ENCODE assay signal across 11 cellular contexts in the genomic region with DNA sequence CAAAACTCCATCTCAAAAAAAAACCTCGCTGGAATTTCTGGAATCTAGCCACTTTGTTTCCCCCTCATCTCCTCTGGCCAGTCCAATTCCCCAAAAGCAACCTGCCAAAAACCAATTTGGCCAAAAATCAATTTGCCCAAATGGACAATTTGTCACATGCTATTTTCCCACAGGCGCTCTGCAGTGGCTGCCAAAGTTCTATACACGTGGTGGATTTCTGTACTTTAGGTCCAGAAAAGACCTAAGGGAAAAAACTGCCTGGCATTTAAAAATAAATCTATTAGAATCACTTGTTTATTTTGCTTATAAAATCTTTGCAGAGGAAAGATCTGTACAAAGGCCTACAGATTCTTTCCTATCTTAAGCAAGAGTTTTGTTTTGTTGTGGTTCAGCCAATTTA.
DNase-seq lines count a peak whose midpoint lies in the region; ATAC-seq, FAIRE-seq and TF ChIP-seq lines count a peak whose summit lies in the region.
"Had no signal": no experiment of that assay in that cellular context is flagged by ENCODE, and none has a peak within 500 bp of the region (broad histone marks: within the 10 kb centered on the region; RNA-seq: fewer than 3 reads in every experiment).

No MANE protein-coding gene starts in this region.

- intact Hi-C loops in CD4-positive, alpha-beta T cell (cut with DNase I, micrococcal nuclease) = loop anchor here in 1 of 2 experiments (5.0 kb wide), 1 partner anchor 79 kb away; a partner anchor contains a TSS
- intact Hi-C loops in GM12878 (cut with micrococcal nuclease; ENCODE audit: unreplicated experiment) = no loop called here

- no TSS peak for BruUV-seq in GM12878 (replicated peaks; lab: Mats Ljungman, UMichigan)

- H3K4me2 ChIP-seq in MM.1S (ENCODE audit: low read depth, low read length) = peak overlapping the region; percentile 33; the same call in 1 of the 2 replicates
- 0 out of 2 replicates have a peak overlapping the region, but pooled peaks have one; percentile 25 for H3K4me2 ChIP-seq in GM12878 (ENCODE audit: control insufficient read depth, insufficient read depth)
- no peak overlapping the region for H3K4me2 ChIP-seq in mesendoderm (ENCODE audit: low read length)

- H3F3A ChIP-seq in MM.1S (ENCODE audit: insufficient read depth, low read length) = no peaks in the 10 kb centered on the region

- H3K36me3 Mint-ChIP-seq in CD4-positive, alpha-beta T cell (ENCODE audit: low read depth) = no peaks in the 10 kb centered on the region
- H3K36me3 Mint-ChIP-seq in natural killer cell treated with Interleukin-12 subunit alpha and Interleukin-12 subunit beta and Interleukin-15 and Interleukin-18, amount 100 ng/mL, for 72 hours = peaks cover 8% of the 10 kb centered on the region

- no peak overlapping the region for H2BK5ac ChIP-seq in mesendoderm (ENCODE audit: low read length)

- FAIRE-seq in GM12878 (lab: Jason Lieb, UNC) = no peak

- no peaks in the 10 kb centered on the region for H4K20me1 ChIP-seq in MM.1S (ENCODE audit: insufficient read depth, low read length)
- no peaks in the 10 kb centered on the region for H4K20me1 ChIP-seq in GM12878 (ENCODE audit: control insufficient read depth, insufficient read depth)

- H3K4me3 Mint-ChIP-seq in CD4-positive, alpha-beta T cell = peak overlapping the region; percentile 46
- H3K4me3 Mint-ChIP-seq in natural killer cell treated with Interleukin-12 subunit alpha and Interleukin-12 subunit beta and Interleukin-15 and Interleukin-18, amount 100 ng/mL, for 72 hours = peak overlapping the region; percentile 74

- H3K56ac ChIP-seq in mesendoderm (ENCODE audit: low read length) = no peak overlapping the region

- H2BK120ac ChIP-seq in mesendoderm (ENCODE audit: low read depth, low read length) = no peak overlapping the region

- no peak for ATAC-seq in CD4-positive, alpha-beta T cell (ENCODE audit: poor library complexity)
- ATAC-seq in GM12878 (no peak), GM21390 (IDR thresholded peaks at IDR 0.05; ENCODE audit: unreplicated experiment) (no peak)
- no peak for ATAC-seq in natural killer cell treated with Interleukin-12 subunit alpha and Interleukin-12 subunit beta and Interleukin-15 and Interleukin-18, amount 100 ng/mL, for 72 hours

- no peak overlapping the region for H2AFZ ChIP-seq in MM.1S (ENCODE audit: low read length)
- no peak overlapping the region for H2AFZ ChIP-seq in GM12878 (ENCODE audit: control insufficient read depth, low read depth, low read length)

- POLR2A ChIA-PET in CD4-positive, alpha-beta T cell (lab: Charles Lee) = interaction anchor here (0.6 to 1.7 kb wide), 11 partner anchors 15 to 164 kb away, joined by 3 to 22 read pairs (median 3); a partner anchor contains a TSS
- POLR2A ChIA-PET in GM12878 (lab: Charles Lee) = interaction anchor here (0.6 kb wide), 1 partner anchor 313 kb away, joined by 4 read pairs; no protein-coding TSS in a partner anchor

- H3K4me1 Mint-ChIP-seq in CD4-positive, alpha-beta T cell (ENCODE audit: low read depth) = peaks cover 48% of the 10 kb centered on the region
- H3K4me1 Mint-ChIP-seq in natural killer cell treated with Interleukin-12 subunit alpha and Interleukin-12 subunit beta and Interleukin-15 and Interleukin-18, amount 100 ng/mL, for 72 hours (ENCODE audit: low read depth in 2 of 2) = peaks cover 7 to 21% of the 10 kb centered on the region in 2 donors

- H3K9ac ChIP-seq in MM.1S (ENCODE audit: low read length) (no peak overlapping the region), GM12878 (ENCODE audit: control insufficient read depth, insufficient read depth, low read length) (no peak overlapping the region), mesendoderm (ENCODE audit: low read length) (no peak overlapping the region)

- H3K4me3 ChIP-seq in MM.1S (ENCODE audit: low read length) = no peak overlapping the region
- no peak overlapping the region for H3K4me3 ChIP-seq in GM12878
- H3K4me3 ChIP-seq in mesendoderm (ENCODE audit: low read length) = no peak overlapping the region
- H3K4me3 ChIP-seq: esophagus muscularis mucosa had no signal

- no peak overlapping the region for H2AK5ac ChIP-seq in mesendoderm (ENCODE audit: low read length)

- 76% methylated on average over 3 of the region's 3 CpGs for WGBS in GM12878 (ENCODE audit: insufficient coverage, insufficient replicate concordance, low lambda C conversion rate, missing lambda C conversion rate)
- WGBS in mesendoderm (ENCODE audit: extremely low coverage, insufficient coverage, low lambda C conversion rate) = no CpG with 5 or more reads among the region's 3 CpGs

- no peak for TF ChIP-seq CTCF in CD4-positive, alpha-beta T cell (IDR thresholded peaks at IDR 0.05)
- TF ChIP-seq CTCF in MM.1S (IDR thresholded peaks at IDR 0.05; ENCODE audit: low read length) (no peak), GM12878 (IDR thresholded peaks at IDR 0.05 in 2 of 3, conservative IDR thresholded peaks at IDR 0.05 in 1 of 3; ENCODE audit: control insufficient read depth in 2 of 3, extremely low read depth in 1 of 3, insufficient read depth in 1 of 3, low read depth in 3 of 3, low read length in 3 of 3) (no peak)

- SMC1A ChIA-PET in GM12878 (lab: Charles Lee; ENCODE audit: uncharacterized antibody, unreplicated experiment) = no interaction called here

- no peak overlapping the region for H4K5ac ChIP-seq in mesendoderm (ENCODE audit: low read length)

- H3K4me1 ChIP-seq in MM.1S (ENCODE audit: low read length) (peaks cover 17% of the 10 kb centered on the region), GM12878 (ENCODE audit: control insufficient read depth, insufficient read depth, low read length) (no peaks in the 10 kb centered on the region), mesendoderm (ENCODE audit: control insufficient read depth, low read depth, low read length) (no peaks in the 10 kb centered on the region)

- in situ Hi-C loops in GM12878 (cut with MboI) = no loop called here

- H3K36me3 ChIP-seq in MM.1S (replicated peaks; ENCODE audit: insufficient read depth, low read length) (no peaks in the 10 kb centered on the region), GM12878 (ENCODE audit: control insufficient read depth in 2 of 2, insufficient read depth in 2 of 2, low read length in 1 of 2) (no peaks in the 10 kb centered on the region), mesendoderm (ENCODE audit: control insufficient read depth, insufficient read depth, low read length) (no peaks in the 10 kb centered on the region)

- no peak for DNase-seq in CD4-positive, alpha-beta T cell
- DNase-seq in MM.1S (no peak), GM12878 (ENCODE audit: low read depth, low spot score) (no peak), dedifferentiated amniotic fluid mesenchymal stem cell (ENCODE audit: extremely low spot score) (no peak), retina (no peak), mesendoderm (no peak)
- DNase-seq in natural killer cell treated with Interleukin-12 subunit alpha and Interleukin-12 subunit beta and Interleukin-15 and Interleukin-18, amount 100 ng/mL, for 72 hours (ENCODE audit: low spot score) = no peak
- DNase-seq: stimulated activated CD4-positive, alpha-beta T cell treated with anti-CD3 and anti-CD28 coated beads, Interleukin-2, amount 100 ng/mL, for 24 hours; T-helper 9 cell had no signal

- RAD21 ChIA-PET in GM12878 (lab: Charles Lee; ENCODE audit: unreplicated experiment) = no interaction called here

- peak overlapping the region; percentile 74 for H3K27ac Mint-ChIP-seq in CD4-positive, alpha-beta T cell
- H3K27ac Mint-ChIP-seq in natural killer cell treated with Interleukin-12 subunit alpha and Interleukin-12 subunit beta and Interleukin-15 and Interleukin-18, amount 100 ng/mL, for 72 hours = peak overlapping the region; percentile 86 to 92

- H3K27me3 Mint-ChIP-seq in CD4-positive, alpha-beta T cell = no peaks in the 10 kb centered on the region
- peaks cover 8 to 13% of the 10 kb centered on the region in 2 donors for H3K27me3 Mint-ChIP-seq in natural killer cell treated with Interleukin-12 subunit alpha and Interleukin-12 subunit beta and Interleukin-15 and Interleukin-18, amount 100 ng/mL, for 72 hours

- no peaks in the 10 kb centered on the region for H3K9me3 Mint-ChIP-seq in CD4-positive, alpha-beta T cell
- H3K9me3 Mint-ChIP-seq in natural killer cell treated with Interleukin-12 subunit alpha and Interleukin-12 subunit beta and Interleukin-15 and Interleukin-18, amount 100 ng/mL, for 72 hours = peaks cover 7% of the 10 kb centered on the region

- no peak for TF ChIP-seq POLR2A in GM12878 (IDR thresholded peaks at IDR 0.05; ENCODE audit: low read depth, low read length)

- H3K27me3 ChIP-seq in CD4-positive, alpha-beta T cell (ENCODE audit: control insufficient read depth, insufficient read depth, low read length) = no peaks in the 10 kb centered on the region
- H3K27me3 ChIP-seq in MM.1S (replicated peaks; ENCODE audit: insufficient read depth, low read length) (peaks cover 18% of the 10 kb centered on the region), GM12878 (replicated peaks in 1 of 2; ENCODE audit: control insufficient read depth in 2 of 2, insufficient read depth in 2 of 2, low read length in 1 of 2) (no peaks in the 10 kb centered on the region), mesendoderm (ENCODE audit: insufficient read depth, low read length, poor library complexity) (no peaks in the 10 kb centered on the region)
- H3K27me3 ChIP-seq: esophagus muscularis mucosa had no signal

- H3K9me2 ChIP-seq in MM.1S (replicated peaks; ENCODE audit: insufficient read depth, low read length) = no peaks in the 10 kb centered on the region

- TF ChIP-seq EP300 in GM12878 (IDR thresholded peaks at IDR 0.05; ENCODE audit: borderline replicate concordance in 1 of 2, control insufficient read depth in 1 of 2, low read depth in 2 of 2, low read length in 2 of 2) = no peak

- CTCF ChIA-PET in CD4-positive, alpha-beta T cell (lab: Charles Lee) = interaction anchor here (1.5 kb wide), 1 partner anchor 98 kb away, joined by 5 read pairs; no protein-coding TSS in a partner anchor
- CTCF ChIA-PET in GM12878 (lab: Yijun Ruan, JAX) = interaction anchor here (0.7 kb wide), 2 partner anchors 27 to 147 kb away, joined by 3 to 4 read pairs; no protein-coding TSS in a partner anchor

- H3K79me2 ChIP-seq in MM.1S (ENCODE audit: low read length) = no peaks in the 10 kb centered on the region
- H3K79me2 ChIP-seq in GM12878 (ENCODE audit: control insufficient read depth, insufficient read depth, low read length) = no peaks in the 10 kb centered on the region
- H3K79me2 ChIP-seq in mesendoderm (ENCODE audit: control insufficient read depth, insufficient read depth, low read length) = no peaks in the 10 kb centered on the region

- no peak overlapping the region for H3K27ac ChIP-seq in CD4-positive, alpha-beta T cell (ENCODE audit: low read depth, low read length)
- peak overlapping the region; percentile 5; the same call in 1 of the 2 replicates for H3K27ac ChIP-seq in MM.1S (ENCODE audit: low read length)
- H3K27ac ChIP-seq in GM12878 (ENCODE audit: control insufficient read depth, insufficient read depth) = no peak overlapping the region
- H3K27ac ChIP-seq in mesendoderm (ENCODE audit: low read depth, low read length) = no peak overlapping the region

- H3K23ac ChIP-seq in mesendoderm (ENCODE audit: low read length) = no peak overlapping the region

- H4K8ac ChIP-seq in mesendoderm (ENCODE audit: low read depth, low read length) = no peak overlapping the region

- no peaks in the 10 kb centered on the region for H3K79me1 ChIP-seq in mesendoderm (ENCODE audit: low read length)

- H3K18ac ChIP-seq in mesendoderm (ENCODE audit: low read length) = no peak overlapping the region

- no peak for TF ChIP-seq RAD21 in GM12878 (IDR thresholded peaks at IDR 0.05; ENCODE audit: insufficient read depth, low read depth, low read length)

- H3K9me3 ChIP-seq in CD4-positive, alpha-beta T cell (ENCODE audit: control insufficient read depth, low read length) = peaks cover 7% of the 10 kb centered on the region
- H3K9me3 ChIP-seq in MM.1S (replicated peaks; ENCODE audit: insufficient read depth, low read length) (no peaks in the 10 kb centered on the region; the same call in 1 of the 2 replicates), GM12878 (replicated peaks; ENCODE audit: control insufficient read depth, insufficient read depth, low read length) (peaks cover 12% of the 10 kb centered on the region; the same call in 2 of the 3 replicates)

- no peak overlapping the region for H3K4ac ChIP-seq in mesendoderm (ENCODE audit: low read depth, low read length)

- H2BK15ac ChIP-seq in mesendoderm (replicated peaks; ENCODE audit: low read depth) = no peak overlapping the region
